1 cellular context compared by ENCODE assay signal in genomic region chr18:57439617-57439975, GRCh38.
A peak's percentile ranks its signal among the peaks of the same experiment; 100 is the strongest.
TF ChIP-seq lines count a peak whose summit lies in the region.

No MANE protein-coding gene starts in this region.

TF ChIP-seq in H1, 55 proteins besides CTCF, POLR2A, EP300 and RAD21 (continued from another document):
- TF ChIP-seq KDM4A (IDR thresholded peaks at IDR 0.05; ENCODE audit: low read depth, low read length, severe bottlenecking) (peak; percentile 18), FOSL1 (IDR thresholded peaks at IDR 0.05; ENCODE audit: insufficient read depth, low read depth, low read length) (no peak)
- TF ChIP-seq, protein P1, sequence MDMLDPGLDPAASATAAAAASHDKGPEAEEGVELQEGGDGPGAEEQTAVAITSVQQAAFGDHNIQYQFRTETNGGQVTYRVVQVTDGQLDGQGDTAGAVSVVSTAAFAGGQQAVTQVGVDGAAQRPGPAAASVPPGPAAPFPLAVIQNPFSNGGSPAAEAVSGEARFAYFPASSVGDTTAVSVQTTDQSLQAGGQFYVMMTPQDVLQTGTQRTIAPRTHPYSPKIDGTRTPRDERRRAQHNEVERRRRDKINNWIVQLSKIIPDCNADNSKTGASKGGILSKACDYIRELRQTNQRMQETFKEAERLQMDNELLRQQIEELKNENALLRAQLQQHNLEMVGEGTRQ (IDR thresholded peaks at IDR 0.05; ENCODE audit: low read length), result no peak
